ENCODE assay signal across 8 cellular contexts in the genomic region with DNA sequence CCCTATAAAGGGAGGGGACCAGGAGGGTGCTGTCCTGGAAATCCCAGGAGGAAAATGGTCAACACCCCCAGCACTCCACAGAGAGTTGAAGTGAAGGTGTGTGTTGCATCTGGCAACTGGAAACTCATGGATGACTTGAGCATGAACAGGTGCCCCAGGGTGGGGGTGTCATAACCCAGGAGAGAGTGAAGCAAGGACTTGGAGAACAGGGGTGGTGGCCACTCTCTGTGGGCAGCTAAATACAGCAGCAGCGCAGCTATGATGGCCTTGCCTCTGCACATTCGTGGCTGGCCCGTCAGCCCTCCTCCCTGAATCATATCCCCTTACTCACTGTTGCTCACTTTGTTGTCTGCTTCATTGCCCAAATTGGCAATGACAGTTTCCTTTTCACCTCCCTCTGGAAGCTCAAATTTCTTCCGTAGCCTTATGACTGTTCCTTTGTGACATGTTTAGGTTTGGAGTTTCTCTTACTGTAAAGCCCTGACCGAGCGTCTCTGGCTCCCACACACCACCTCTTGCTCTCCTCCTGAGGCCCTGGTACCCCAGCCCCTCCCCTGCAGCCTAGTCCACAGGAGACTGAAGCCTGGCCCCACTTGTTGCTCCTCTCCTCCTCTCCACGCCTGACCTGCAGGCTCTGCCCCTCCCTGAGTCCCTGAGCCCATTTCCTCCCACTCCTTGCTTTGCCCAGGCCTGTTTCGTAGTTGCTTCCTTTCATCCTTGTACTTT.
DNase-seq lines count a peak whose midpoint lies in the region; ATAC-seq lines count a peak whose summit lies in the region.

No MANE protein-coding gene starts in this region.

- H3K27ac ChIP-seq in caudate nucleus (ENCODE audit: low read depth, low read length) = no peak overlapping the region

- peak; percentile 32 to 36 for ATAC-seq in activated CD4-positive, CD25-positive, alpha-beta regulatory T cell treated with anti-CD3 and anti-CD28 coated beads, Interleukin-2, amount 50 U/mL, for 24 hours

- DNase-seq in activated CD4-positive, CD25-positive, alpha-beta regulatory T cell (lab: John Stamatoyannopoulos, UW) = no peak
- peak; percentile 38 for DNase-seq in activated CD4-positive, CD25-positive, alpha-beta regulatory T cell treated with anti-CD3 and anti-CD28 coated beads, Interleukin-2, amount 50 U/mL, for 72 hours
- DNase-seq in hepatic stellate cell (ENCODE audit: low spot score) = peak; percentile 15
- DNase-seq in stromal cell of bone marrow (ENCODE audit: low read depth) = peak; percentile 75
- DNase-seq in caudate nucleus (lab: John Stamatoyannopoulos, UW) = no peak
- DNase-seq in NCI-H1436 treated with DMSO at 0.1 percent for 48 hours (lab: John Stamatoyannopoulos, UW) = no peak
- no peak for DNase-seq in MV-4-11 (lab: John Stamatoyannopoulos, UW)

Comparison
In these comparisons a context has a peak if more than half of its experiments do, and no peak if none do; other contexts are left out.
1. DNase-seq: peak in activated CD4-positive, CD25-positive, alpha-beta regulatory T cell treated with anti-CD3 and anti-CD28 coated beads, Interleukin-2, amount 50 U/mL, for 72 hours (single experiment), hepatic stellate cell (single experiment) and stromal cell of bone marrow (single experiment); none in activated CD4-positive, CD25-positive, alpha-beta regulatory T cell (0 of 4), caudate nucleus (0 of 61), NCI-H1436 treated with DMSO at 0.1 percent for 48 hours (single experiment) and MV-4-11 (single experiment).